In the genomic region with DNA sequence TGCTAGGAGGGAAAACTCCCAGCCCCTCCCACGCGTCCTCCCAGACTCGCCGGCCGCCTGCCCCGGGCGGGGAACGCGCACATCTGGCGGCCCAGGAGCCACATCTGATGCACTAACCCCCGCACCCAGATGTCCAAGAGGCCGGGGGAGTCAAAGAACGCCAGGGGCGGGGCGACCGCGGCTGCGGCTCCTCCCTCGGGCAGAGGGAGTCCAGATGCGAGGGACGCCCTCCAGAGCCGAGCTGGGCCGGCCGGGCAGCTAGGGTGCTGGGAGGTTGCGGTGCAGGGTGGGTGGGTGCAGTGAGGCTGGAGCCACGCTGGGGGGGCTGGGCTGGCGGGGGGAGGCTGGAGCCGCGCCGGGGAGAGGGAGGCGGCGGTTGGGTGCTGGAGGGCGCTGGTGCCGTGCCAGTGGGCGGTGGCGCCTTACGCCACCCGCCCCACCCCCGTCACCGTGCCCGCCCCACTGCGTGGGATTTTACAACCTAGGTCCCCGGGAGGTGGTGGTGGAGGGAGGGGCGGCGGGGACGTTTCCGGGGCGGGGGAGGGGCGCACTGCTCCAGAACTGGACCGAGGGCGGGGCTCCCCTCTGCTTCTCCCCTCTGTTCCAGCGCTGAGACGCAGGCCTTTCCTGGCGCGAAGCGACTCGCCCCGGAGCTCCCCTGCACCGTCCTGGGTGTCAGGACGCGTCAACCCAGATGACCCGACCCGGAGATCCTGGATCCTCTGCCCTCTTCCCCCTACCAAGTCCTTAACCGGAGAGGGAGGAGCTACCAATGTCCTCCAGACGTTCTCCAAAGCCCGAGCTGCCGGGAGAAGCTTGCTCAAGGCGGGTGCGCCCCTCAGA, we compare ENCODE assay signal across 1 cellular context.
A peak's percentile ranks its signal among the peaks of the same experiment; 100 is the strongest.
TF ChIP-seq lines count a peak whose summit lies in the region.

No MANE protein-coding gene starts in this region.

TF ChIP-seq in K562, 482 proteins besides CTCF, POLR2A, EP300 and RAD21 (continued from another document):
- TF ChIP-seq, protein P1, sequence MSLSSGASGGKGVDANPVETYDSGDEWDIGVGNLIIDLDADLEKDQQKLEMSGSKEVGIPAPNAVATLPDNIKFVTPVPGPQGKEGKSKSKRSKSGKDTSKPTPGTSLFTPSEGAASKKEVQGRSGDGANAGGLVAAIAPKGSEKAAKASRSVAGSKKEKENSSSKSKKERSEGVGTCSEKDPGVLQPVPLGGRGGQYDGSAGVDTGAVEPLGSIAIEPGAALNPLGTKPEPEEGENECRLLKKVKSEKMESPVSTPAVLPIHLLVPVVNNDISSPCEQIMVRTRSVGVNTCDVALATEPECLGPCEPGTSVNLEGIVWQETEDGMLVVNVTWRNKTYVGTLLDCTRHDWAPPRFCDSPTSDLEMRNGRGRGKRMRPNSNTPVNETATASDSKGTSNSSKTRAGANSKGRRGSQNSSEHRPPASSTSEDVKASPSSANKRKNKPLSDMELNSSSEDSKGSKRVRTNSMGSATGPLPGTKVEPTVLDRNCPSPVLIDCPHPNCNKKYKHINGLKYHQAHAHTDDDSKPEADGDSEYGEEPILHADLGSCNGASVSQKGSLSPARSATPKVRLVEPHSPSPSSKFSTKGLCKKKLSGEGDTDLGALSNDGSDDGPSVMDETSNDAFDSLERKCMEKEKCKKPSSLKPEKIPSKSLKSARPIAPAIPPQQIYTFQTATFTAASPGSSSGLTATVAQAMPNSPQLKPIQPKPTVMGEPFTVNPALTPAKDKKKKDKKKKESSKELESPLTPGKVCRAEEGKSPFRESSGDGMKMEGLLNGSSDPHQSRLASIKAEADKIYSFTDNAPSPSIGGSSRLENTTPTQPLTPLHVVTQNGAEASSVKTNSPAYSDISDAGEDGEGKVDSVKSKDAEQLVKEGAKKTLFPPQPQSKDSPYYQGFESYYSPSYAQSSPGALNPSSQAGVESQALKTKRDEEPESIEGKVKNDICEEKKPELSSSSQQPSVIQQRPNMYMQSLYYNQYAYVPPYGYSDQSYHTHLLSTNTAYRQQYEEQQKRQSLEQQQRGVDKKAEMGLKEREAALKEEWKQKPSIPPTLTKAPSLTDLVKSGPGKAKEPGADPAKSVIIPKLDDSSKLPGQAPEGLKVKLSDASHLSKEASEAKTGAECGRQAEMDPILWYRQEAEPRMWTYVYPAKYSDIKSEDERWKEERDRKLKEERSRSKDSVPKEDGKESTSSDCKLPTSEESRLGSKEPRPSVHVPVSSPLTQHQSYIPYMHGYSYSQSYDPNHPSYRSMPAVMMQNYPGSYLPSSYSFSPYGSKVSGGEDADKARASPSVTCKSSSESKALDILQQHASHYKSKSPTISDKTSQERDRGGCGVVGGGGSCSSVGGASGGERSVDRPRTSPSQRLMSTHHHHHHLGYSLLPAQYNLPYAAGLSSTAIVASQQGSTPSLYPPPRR (CRISPR knock-in tag; IDR thresholded peaks at IDR 0.05; ENCODE audit: borderline replicate concordance) = peak; percentile 91; the same call in 1 of the 2 replicates
- TF ChIP-seq ZNF165 (CRISPR knock-in tag; IDR thresholded peaks at IDR 0.05; ENCODE audit: borderline replicate concordance) (no peak), EGR1 (conservative IDR thresholded peaks at IDR 0.05) (peak; percentile 96), STAG1 (CRISPR knock-in tag; IDR thresholded peaks at IDR 0.05; ENCODE audit: borderline replicate concordance) (no peak), E2F6 (IDR thresholded peaks at IDR 0.05; ENCODE audit: borderline replicate concordance in 1 of 2, extremely low read depth in 1 of 2, insufficient read depth in 1 of 2, insufficient read length in 1 of 2, low read depth in 1 of 2, low read length in 1 of 2, poor library complexity in 1 of 2, severe bottlenecking in 1 of 2) (peak; percentile 53 to 82), PHTF2 (CRISPR knock-in tag; IDR thresholded peaks at IDR 0.05) (no peak), RBFOX2 (IDR thresholded peaks at IDR 0.05; ENCODE audit: low read depth, low read length) (peak; percentile 94), NR1H2 (CRISPR knock-in tag; IDR thresholded peaks at IDR 0.05) (no peak)
